Comparison of ENCODE assay signal across 1 cellular context in genomic region chr2:194253528-194254259, GRCh38.
TF ChIP-seq lines count a peak whose summit lies in the region.

No MANE protein-coding gene starts in this region.

TF ChIP-seq in GM12878, 131 proteins besides CTCF, POLR2A, EP300 and RAD21 (continued from another document and continues in another):
- TF ChIP-seq FOS (IDR thresholded peaks at IDR 0.05; ENCODE audit: borderline replicate concordance, extremely low read depth, insufficient read length) (no peak), ZNF592 (IDR thresholded peaks at IDR 0.05) (no peak), NFXL1 (IDR thresholded peaks at IDR 0.05; ENCODE audit: borderline replicate concordance) (no peak), ZNF384 (IDR thresholded peaks at IDR 0.05; ENCODE audit: borderline replicate concordance, low read depth, low read length) (no peak), JUNB (IDR thresholded peaks at IDR 0.05) (peak; percentile 90; the same call in 1 of the 2 replicates), ZBED1 (IDR thresholded peaks at IDR 0.05; ENCODE audit: borderline replicate concordance) (peak; percentile 80; the same call in 1 of the 2 replicates), NRF1 (conservative IDR thresholded peaks at IDR 0.05; ENCODE audit: low read depth, low read length) (no peak), SKIL (IDR thresholded peaks at IDR 0.05; ENCODE audit: low read depth, poor library complexity, severe bottlenecking) (no peak), HDAC6 (IDR thresholded peaks at IDR 0.05; ENCODE audit: unreplicated experiment) (no peak), MYC (IDR thresholded peaks at IDR 0.05; ENCODE audit: insufficient read depth, insufficient read length, insufficient replicate concordance, low read length, severe bottlenecking) (no peak), TCF7 (IDR thresholded peaks at IDR 0.05; ENCODE audit: borderline replicate concordance) (peak; percentile 29; the same call in 1 of the 2 replicates), USF1 (IDR thresholded peaks at IDR 0.05; ENCODE audit: borderline replicate concordance, extremely low read length, insufficient read depth, low read depth, low read length) (no peak), CREM (IDR thresholded peaks at IDR 0.05; ENCODE audit: low read depth) (peak; percentile 53), TARDBP (IDR thresholded peaks at IDR 0.05; ENCODE audit: borderline replicate concordance) (no peak), DPF2 (IDR thresholded peaks at IDR 0.05) (no peak), ZBTB40 (IDR thresholded peaks at IDR 0.05; ENCODE audit: borderline replicate concordance) (no peak), FOXM1 (IDR thresholded peaks at IDR 0.05; ENCODE audit: low read depth, low read length) (peak; percentile 92; the same call in 1 of the 2 replicates), YY1 (IDR thresholded peaks at IDR 0.05; ENCODE audit: low read depth, low read length) (no peak), SREBF1 (IDR thresholded peaks at IDR 0.05; ENCODE audit: low read length) (no peak), CHD2 (IDR thresholded peaks at IDR 0.05; ENCODE audit: borderline replicate concordance, low read depth, low read length) (no peak), KDM1A (IDR thresholded peaks at IDR 0.05; ENCODE audit: borderline replicate concordance) (no peak), MEF2A (IDR thresholded peaks at IDR 0.05; ENCODE audit: insufficient read depth, low read depth, low read length) (peak; percentile 85), KAT2A (conservative IDR thresholded peaks at IDR 0.05; ENCODE audit: control insufficient read depth, low read depth, low read length) (no peak), NFIC (IDR thresholded peaks at IDR 0.05; ENCODE audit: low read depth, low read length) (peak; percentile 94), CUX1 (IDR thresholded peaks at IDR 0.05; ENCODE audit: insufficient replicate concordance, low read depth, low read length) (no peak), SMAD5 (IDR thresholded peaks at IDR 0.05; ENCODE audit: low read depth) (no peak), LARP7 (IDR thresholded peaks at IDR 0.05) (no peak), E4F1 (IDR thresholded peaks at IDR 0.05; ENCODE audit: borderline replicate concordance, partially characterized antibody) (no peak), RELB (IDR thresholded peaks at IDR 0.05; ENCODE audit: low read depth) (no peak), CBX5 (IDR thresholded peaks at IDR 0.05; ENCODE audit: low read depth) (0 out of 2 replicates have a peak, but pooled peaks have one; percentile 19), BRCA1 (IDR thresholded peaks at IDR 0.05; ENCODE audit: low read depth, low read length) (no peak), CBFB (IDR thresholded peaks at IDR 0.05; ENCODE audit: low read depth) (peak; percentile 45; the same call in 1 of the 2 replicates)
